In genomic region chr11:13098067-13098466, GRCh38 we compare ENCODE assay signal across 14 cellular contexts.
DNase-seq lines count a peak whose midpoint lies in the region; ATAC-seq, FAIRE-seq and TF ChIP-seq lines count a peak whose summit lies in the region.
"Had no signal": no experiment of that assay in that cellular context is flagged by ENCODE, and none has a peak within 500 bp of the region (broad histone marks: within the 10 kb centered on the region; RNA-seq: fewer than 3 reads in every experiment).

No MANE protein-coding gene starts in this region.

- TF ChIP-seq EP300 in esophagus muscularis mucosa (IDR thresholded peaks at IDR 0.05) = no peak

- H3K36me3 ChIP-seq in HCT116 (ENCODE audit: control insufficient read depth in 1 of 2, insufficient read depth in 2 of 2, low read length in 2 of 2) (no peaks in the 10 kb centered on the region), esophagus muscularis mucosa (no peaks in the 10 kb centered on the region)
- H3K36me3 ChIP-seq: SJSA1, vagina had no signal

- BruUV-seq in HCT116 (replicated peaks; lab: Mats Ljungman, UMichigan) = no TSS peak

- no peaks in the 10 kb centered on the region for H3K9me3 ChIP-seq in HCT116 (ENCODE audit: control insufficient read depth in 1 of 2, insufficient read depth in 1 of 2, low read depth in 1 of 2, low read length in 2 of 2)
- no peaks in the 10 kb centered on the region for H3K9me3 ChIP-seq in esophagus muscularis mucosa
- H3K9me3 ChIP-seq: SJSA1, vagina had no signal

- H3K4me1 ChIP-seq in HCT116 (ENCODE audit: control insufficient read depth in 1 of 2, insufficient read depth in 2 of 2, low read length in 2 of 2) (no peaks in the 10 kb centered on the region), esophagus muscularis mucosa (no peaks in the 10 kb centered on the region)
- H3K4me1 ChIP-seq: SJSA1 had no signal

- H3K27me3 ChIP-seq in HCT116 (ENCODE audit: insufficient read depth, low read length) = no peaks in the 10 kb centered on the region
- H3K27me3 ChIP-seq in esophagus muscularis mucosa = no peaks in the 10 kb centered on the region
- H3K27me3 ChIP-seq: vagina had no signal

- DNase-seq in HCT116 (ENCODE audit: low read depth, low spot score) = no peak
- peak; percentile 97 for DNase-seq in NCI-H345 treated with DMSO at 0.1 percent for 48 hours (lab: John Stamatoyannopoulos, UW; ENCODE audit: unreplicated experiment)
- peak; percentile 74 for DNase-seq in esophagus muscularis mucosa (ENCODE audit: extremely low spot score)
- peak; percentile 30 for DNase-seq in retina
- DNase-seq in activated T-cell treated with anti-CD3 and anti-CD28 coated beads, Interleukin-2, amount 50 U/mL, for 24 hours = no peak
- no peak for DNase-seq in GM19239 (ENCODE audit: insufficient read length, low spot score)
- DNase-seq in natural killer cell = no peak
- DNase-seq: activated effector memory CD4-positive, alpha-beta T cell treated with anti-CD3 and anti-CD28 coated beads, Interleukin-2, amount 50 U/mL, for 16 hours; foreskin fibroblast had no signal

- no peaks in the 10 kb centered on the region for H3K4me1 Mint-ChIP-seq in activated T-cell treated with anti-CD3 and anti-CD28 coated beads, Interleukin-2, amount 50 U/mL, for 24 hours (ENCODE audit: low read depth)
- no peaks in the 10 kb centered on the region for H3K4me1 Mint-ChIP-seq in natural killer cell

- FAIRE-seq in GM19239 (lab: Jason Lieb, UNC) = no peak
- FAIRE-seq: GM12891 had no signal

- no peak for TF ChIP-seq RAD21 in HCT116 (IDR thresholded peaks at IDR 0.05; ENCODE audit: low read depth)

- H4K20me1 ChIP-seq in HCT116 (ENCODE audit: insufficient read depth) = no peaks in the 10 kb centered on the region

- ATAC-seq in HCT116 (no peak; the same call in 1 of the 2 replicates), GM21381 (IDR thresholded peaks at IDR 0.05; ENCODE audit: unreplicated experiment) (no peak), natural killer cell (no peak)

- no peaks in the 10 kb centered on the region for H3K9me3 Mint-ChIP-seq in activated T-cell treated with anti-CD3 and anti-CD28 coated beads, Interleukin-2, amount 50 U/mL, for 24 hours
- H3K9me3 Mint-ChIP-seq in natural killer cell = no peaks in the 10 kb centered on the region

- H3K27ac Mint-ChIP-seq in activated T-cell treated with anti-CD3 and anti-CD28 coated beads, Interleukin-2, amount 50 U/mL, for 24 hours = no peak overlapping the region
- H3K27ac Mint-ChIP-seq in natural killer cell = no peak overlapping the region
- H3K27ac Mint-ChIP-seq: progenitor cell of endocrine pancreas had no signal

- H3K79me2 ChIP-seq in HCT116 (ENCODE audit: insufficient read depth, low read length) = no peaks in the 10 kb centered on the region

- H3K36me3 Mint-ChIP-seq in activated T-cell treated with anti-CD3 and anti-CD28 coated beads, Interleukin-2, amount 50 U/mL, for 24 hours (ENCODE audit: low read depth) = no peaks in the 10 kb centered on the region
- H3K36me3 Mint-ChIP-seq in natural killer cell = no peaks in the 10 kb centered on the region

- 89% methylated on average over 3 of the region's 3 CpGs for WGBS in esophagus muscularis mucosa

- no peak overlapping the region for H2AFZ ChIP-seq in HCT116 (ENCODE audit: low read depth, low read length, poor library complexity, severe bottlenecking)

- TF ChIP-seq CTCF in HCT116 (IDR thresholded peaks at IDR 0.05 in 2 of 3, conservative IDR thresholded peaks at IDR 0.05 in 1 of 3; ENCODE audit: borderline replicate concordance in 1 of 3, insufficient read depth in 1 of 3, low read depth in 2 of 3, low read length in 2 of 3) (no peak), esophagus muscularis mucosa (IDR thresholded peaks at IDR 0.05) (no peak), natural killer cell (IDR thresholded peaks at IDR 0.05) (no peak)

- intact Hi-C loops in HCT116 (cut with micrococcal nuclease) (no loop called here), esophagus muscularis mucosa (cut with DNase I) (no loop called here), natural killer cell (cut with micrococcal nuclease) (no loop called here)

- no peak overlapping the region for H3K9ac ChIP-seq in HCT116 (ENCODE audit: low read length)

- peaks cover 39% of the 10 kb centered on the region for H3K27me3 Mint-ChIP-seq in activated T-cell treated with anti-CD3 and anti-CD28 coated beads, Interleukin-2, amount 50 U/mL, for 24 hours
- peaks cover 9 to 31% of the 10 kb centered on the region in 2 donors for H3K27me3 Mint-ChIP-seq in natural killer cell (ENCODE audit: low read depth in 2 of 2)
- H3K27me3 Mint-ChIP-seq: progenitor cell of endocrine pancreas had no signal

- TF ChIP-seq POLR2A in HCT116 (IDR thresholded peaks at IDR 0.05; ENCODE audit: borderline replicate concordance, extremely low read depth, insufficient read depth, insufficient read length) = no peak
- TF ChIP-seq POLR2A in esophagus muscularis mucosa (IDR thresholded peaks at IDR 0.05; ENCODE audit: low read depth) = no peak

- H3K4me2 ChIP-seq in HCT116 (ENCODE audit: low read length) = no peak overlapping the region

- RAD21 ChIA-PET in HCT116 (lab: Charles Lee; ENCODE audit: low non-redundant PET in 1 of 2, low total read pairs in 2 of 2, uncharacterized antibody in 2 of 2, unreplicated experiment in 2 of 2) = no interaction called here

- H3K9me2 ChIP-seq in HCT116 (ENCODE audit: insufficient read depth) = no peaks in the 10 kb centered on the region

- no peak overlapping the region for H3K4me3 ChIP-seq in HCT116 (replicated peaks in 1 of 2; ENCODE audit: low read depth in 1 of 2, low read length in 2 of 2)
- H3K4me3 ChIP-seq in esophagus muscularis mucosa = no peak overlapping the region
- H3K4me3 ChIP-seq: SJSA1, vagina had no signal

- CTCF ChIA-PET in HCT116 (lab: Charles Lee) = no interaction called here

- no peak overlapping the region for H3K4me3 Mint-ChIP-seq in activated T-cell treated with anti-CD3 and anti-CD28 coated beads, Interleukin-2, amount 50 U/mL, for 24 hours
- no peak overlapping the region for H3K4me3 Mint-ChIP-seq in natural killer cell

- H3K27ac ChIP-seq in HCT116 (ENCODE audit: low read depth, low read length) = no peak overlapping the region
- no peak overlapping the region for H3K27ac ChIP-seq in esophagus muscularis mucosa (replicated peaks in 1 of 4)
- H3K27ac ChIP-seq: SJSA1, vagina had no signal

- POLR2A ChIA-PET in HCT116 (lab: Charles Lee) = no interaction called here

TF ChIP-seq in HCT116, 20 proteins besides CTCF, POLR2A, EP300 and RAD21:
- TF ChIP-seq ZBTB33 (IDR thresholded peaks at IDR 0.05; ENCODE audit: extremely low read depth, insufficient replicate concordance, low read length) = no peak
- no peak for TF ChIP-seq REST (IDR thresholded peaks at IDR 0.05; ENCODE audit: low read depth)
- TF ChIP-seq EZH2 (IDR thresholded peaks at IDR 0.05) = no peak
- peak; percentile 48 for TF ChIP-seq CEBPB (IDR thresholded peaks at IDR 0.05; ENCODE audit: low read depth)

Comparison
In these comparisons a context has a peak if more than half of its experiments do, and no peak if none do; other contexts are left out.
1. DNase-seq: peak in NCI-H345 treated with DMSO at 0.1 percent for 48 hours (single experiment), esophagus muscularis mucosa (single experiment) and retina (single experiment); none in HCT116 (single experiment), activated T-cell treated with anti-CD3 and anti-CD28 coated beads, Interleukin-2, amount 50 U/mL, for 24 hours (single experiment), GM19239 (single experiment) and natural killer cell (single experiment).